ENCODE assay signal across 9 cellular contexts in the genomic region with DNA sequence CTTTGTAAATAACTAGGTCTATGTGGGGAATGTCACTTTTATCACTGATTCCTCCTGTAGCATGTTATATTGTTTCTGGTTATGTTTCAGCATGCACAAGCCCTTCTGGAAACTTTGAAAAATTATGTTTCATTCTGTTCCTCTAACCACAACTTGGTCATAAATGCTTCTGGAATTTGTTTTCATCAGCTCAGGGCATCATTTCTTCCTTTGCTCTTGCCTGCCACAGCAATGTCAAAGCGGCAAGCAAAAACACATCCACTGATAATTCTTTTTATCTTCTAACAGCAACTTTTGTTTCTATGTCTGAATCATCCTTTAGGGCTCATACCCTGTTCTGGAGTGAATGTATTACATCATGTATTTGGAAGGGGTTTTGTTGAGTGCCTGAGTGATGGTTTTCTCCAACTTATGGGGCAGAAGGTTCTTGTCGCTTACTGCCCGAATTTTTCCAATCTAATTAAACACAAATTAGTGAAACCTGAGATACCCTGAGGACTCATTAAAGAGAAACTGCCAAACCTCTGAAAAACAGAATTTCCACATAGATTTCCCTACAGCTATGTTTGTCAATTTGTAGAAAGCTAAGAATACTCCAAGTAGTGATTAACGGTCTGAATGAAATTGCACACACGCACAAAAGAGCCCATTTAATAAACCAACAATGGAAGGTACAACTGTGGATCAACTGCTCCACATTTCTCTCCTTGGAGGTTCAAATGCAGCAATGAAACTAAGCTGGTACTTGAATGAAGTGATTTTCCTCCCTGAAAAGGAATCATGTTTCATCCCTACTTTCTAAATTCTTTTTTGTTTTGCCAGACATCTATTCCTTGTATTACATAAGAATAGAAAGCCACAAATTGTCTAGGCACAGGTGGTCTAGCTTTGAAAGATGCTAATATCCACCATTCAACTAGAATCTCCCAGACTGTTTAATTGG.
DNase-seq lines count a peak whose midpoint lies in the region; ATAC-seq and TF ChIP-seq lines count a peak whose summit lies in the region.
"Had no signal": no experiment of that assay in that cellular context is flagged by ENCODE, and none has a peak within 500 bp of the region (broad histone marks: within the 10 kb centered on the region; RNA-seq: fewer than 3 reads in every experiment).

No MANE protein-coding gene starts in this region.

- H3K4me3 ChIP-seq in HAP-1 (no peak overlapping the region), esophagus squamous epithelium (no peak overlapping the region)

- DNase-seq in HAP-1 (ENCODE audit: low spot score in 2 of 2): peak; percentile 37 to 93
- peak; percentile 25 for DNase-seq in NCI-H524 treated with DMSO at 0.1 percent for 48 hours (lab: John Stamatoyannopoulos, UW)
- DNase-seq in esophagus squamous epithelium (lab: John Stamatoyannopoulos, UW): no peak
- no peak for DNase-seq in stimulated activated naive CD8-positive, alpha-beta T cell treated with anti-CD3 and anti-CD28 coated beads, Interleukin-15, Interleukin-2, amounts not matched to agents 100 U/mL and 50 U/mL, for 24 hours
- no peak for DNase-seq in LoVo (ENCODE audit: low spot score)
- DNase-seq in MV-4-11 (lab: John Stamatoyannopoulos, UW): no peak
- DNase-seq: activated naive CD4-positive, alpha-beta T cell treated with anti-CD3 and anti-CD28 coated beads, Interleukin-2, amount 10 ng/mL, durations not matched to agents 7 days and 5 days; effector CD4-positive, alpha-beta T cell had no signal

- peak overlapping the region; percentile 60 to 77 (median 66) for H3K27ac ChIP-seq in esophagus squamous epithelium

- H3K36me3 ChIP-seq in HAP-1 (replicated peaks) (no peaks in the 10 kb centered on the region), esophagus squamous epithelium (no peaks in the 10 kb centered on the region)

- no peak for TF ChIP-seq CTCF in esophagus squamous epithelium (IDR thresholded peaks at IDR 0.05)

- no peak for TF ChIP-seq POLR2A in esophagus squamous epithelium (IDR thresholded peaks at IDR 0.05)

- H3K9me3 ChIP-seq in HAP-1: no peaks in the 10 kb centered on the region
- H3K9me3 ChIP-seq in esophagus squamous epithelium: no peaks in the 10 kb centered on the region

- H3K4me1 ChIP-seq in HAP-1: peaks cover 17% of the 10 kb centered on the region
- peaks cover 0 to 28% (median 14%) of the 10 kb centered on the region in 3 donors for H3K4me1 ChIP-seq in esophagus squamous epithelium

- intact Hi-C loops in esophagus squamous epithelium (cut with DNase I): no loop called here

- in situ Hi-C loops in HAP-1 (cut with MboI; ENCODE audit: low sequenced_read_pairs): no loop called here

- peak; percentile 82 for ATAC-seq in stimulated activated naive CD8-positive, alpha-beta T cell treated with anti-CD3 and anti-CD28 coated beads, Interleukin-15, Interleukin-2, amounts not matched to agents 100 U/mL and 50 U/mL, for 24 hours
- no peak for ATAC-seq in GM19395 (IDR thresholded peaks at IDR 0.05; ENCODE audit: unreplicated experiment)

- 38 to 40% methylated on average over 5 of the region's 5 CpGs for WGBS in esophagus squamous epithelium, 2 donors

- H3K27me3 ChIP-seq in HAP-1 (ENCODE audit: low read depth) (no peaks in the 10 kb centered on the region), esophagus squamous epithelium (no peaks in the 10 kb centered on the region)

Comparison
In these comparisons a context has a peak if more than half of its experiments do, and no peak if none do; other contexts are left out.
1. DNase-seq: peak in HAP-1 (2 of 2) and NCI-H524 treated with DMSO at 0.1 percent for 48 hours (single experiment); none in esophagus squamous epithelium (single experiment), stimulated activated naive CD8-positive, alpha-beta T cell treated with anti-CD3 and anti-CD28 coated beads, Interleukin-15, Interleukin-2, amounts not matched to agents 100 U/mL and 50 U/mL, for 24 hours (single experiment), LoVo (single experiment) and MV-4-11 (single experiment).